In genomic region chr14:52693004-52693403, GRCh38 we compare ENCODE assay signal across 1 cellular context.
TF ChIP-seq lines count a peak whose summit lies in the region.

No MANE protein-coding gene starts in this region.

TF ChIP-seq in IMR-90, 13 proteins besides CTCF, POLR2A, EP300 and RAD21:
- peak; percentile 13; the same call in 1 of the 2 replicates for TF ChIP-seq CEBPB (IDR thresholded peaks at IDR 0.05; ENCODE audit: low read depth, low read length)
- TF ChIP-seq RFX5 (IDR thresholded peaks at IDR 0.05; ENCODE audit: low read depth, low read length), result no peak
